8 cellular contexts compared by ENCODE assay signal in the genomic region with DNA sequence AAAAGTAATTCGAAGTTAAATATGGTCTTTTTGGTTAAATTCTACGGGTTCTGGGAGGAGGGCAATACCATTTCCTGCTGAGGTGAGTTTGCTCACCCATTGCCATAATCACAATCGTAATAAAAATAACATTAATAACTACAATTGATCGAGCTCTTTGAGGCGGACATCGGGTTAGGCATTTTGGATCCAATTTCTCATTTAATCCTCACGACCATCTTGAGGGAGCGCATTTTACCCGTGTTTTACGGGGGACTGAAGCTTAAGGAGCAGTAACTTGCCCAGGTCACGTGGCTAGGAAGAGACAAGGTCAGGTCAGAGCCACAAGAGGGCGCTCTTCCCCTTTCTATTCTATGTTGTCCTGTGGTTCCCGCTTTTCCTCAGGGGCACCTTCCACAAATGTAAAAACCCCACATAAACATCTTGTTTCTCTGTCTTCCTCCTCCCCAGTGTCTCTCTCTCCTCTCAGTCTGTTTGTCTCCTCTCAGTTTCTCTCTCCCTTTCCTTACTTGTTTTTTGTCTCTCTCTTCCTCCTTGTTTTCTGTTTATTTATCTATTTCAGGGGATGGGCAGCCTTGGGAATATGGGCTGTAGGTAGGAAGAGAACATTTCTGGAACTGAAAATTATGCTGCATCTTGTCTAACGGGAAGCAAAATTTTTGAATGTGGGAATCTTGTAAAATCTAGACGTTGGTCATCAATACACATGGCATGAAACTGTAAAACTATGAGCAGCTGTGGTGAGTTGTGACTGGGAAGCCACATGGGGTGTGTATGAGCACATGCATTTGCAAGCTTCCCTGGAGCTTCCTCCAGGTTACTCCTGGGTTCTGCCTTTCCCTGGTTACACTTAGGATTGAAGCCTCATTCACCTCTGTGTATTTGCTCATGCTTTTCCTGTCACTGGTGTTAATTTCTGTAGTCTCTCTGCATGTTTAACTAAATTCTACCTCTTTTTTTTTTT.
DNase-seq lines count a peak whose midpoint lies in the region; ATAC-seq and FAIRE-seq lines count a peak whose summit lies in the region.

No MANE protein-coding gene starts in this region.

- ATAC-seq in GM19468 (IDR thresholded peaks at IDR 0.05; ENCODE audit: extremely low read depth, unreplicated experiment), result peak; percentile 78

- FAIRE-seq in endometrium (lab: Jason Lieb, UNC), result peak; percentile 54

- peak; percentile 37 for DNase-seq in CMK (ENCODE audit: low read depth)
- peak; percentile 58 for DNase-seq in HPDE6-E6E7 (ENCODE audit: extremely low spot score)
- DNase-seq in NCI-H82 treated with DMSO at 0.1 percent for 48 hours (lab: John Stamatoyannopoulos, UW; ENCODE audit: unreplicated experiment), result peak; percentile 84
- peak; percentile 35 to 43 for DNase-seq in activated CD8-positive, alpha-beta memory T cell treated with anti-CD3 and anti-CD28 coated beads for 4 hours (ENCODE audit: low read depth in 2 of 2)
- DNase-seq in midbrain (lab: John Stamatoyannopoulos, UW), result peak; percentile 85
- peak; percentile 35 for DNase-seq in stimulated activated CD8-positive, alpha-beta memory T cell treated with anti-CD3 and anti-CD28 coated beads, Interleukin-15, amount 100 ng/mL, for 24 hours (ENCODE audit: low read depth)

Comparison
In these comparisons a context has a peak if more than half of its experiments do, and no peak if none do; other contexts are left out.
1. Peak in every context shown above with its lines: DNase-seq and ATAC-seq.
2. DNase-seq: peak in every context shown above with its lines; median percentile 85 in midbrain; 84 in NCI-H82 treated with DMSO at 0.1 percent for 48 hours; 58 in HPDE6-E6E7; 39 in activated CD8-positive, alpha-beta memory T cell treated with anti-CD3 and anti-CD28 coated beads for 4 hours; 37 in CMK; 35 in stimulated activated CD8-positive, alpha-beta memory T cell treated with anti-CD3 and anti-CD28 coated beads, Interleukin-15, amount 100 ng/mL, for 24 hours.